In the genomic region with DNA sequence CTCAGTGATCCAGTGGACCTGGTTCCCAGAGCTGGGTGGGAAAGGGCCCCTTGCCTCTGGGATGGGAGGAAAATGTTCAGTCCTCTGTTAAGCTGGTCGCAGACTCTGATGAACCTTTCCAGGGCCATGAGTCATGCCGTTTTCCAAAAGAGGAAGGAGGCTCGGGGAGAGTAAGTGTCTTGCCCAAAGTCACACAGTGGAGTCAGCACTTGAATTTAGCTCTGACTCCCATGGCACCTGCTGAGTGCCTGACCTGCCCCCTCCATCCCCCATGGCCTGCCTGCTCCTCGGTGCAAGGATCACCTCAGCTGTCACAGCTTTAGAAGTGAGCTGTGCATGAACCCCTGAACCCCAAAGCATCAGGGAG, we compare ENCODE assay signal across 1 cellular context.
TF ChIP-seq lines count a peak whose summit lies in the region.

No MANE protein-coding gene starts in this region.

TF ChIP-seq in GM23338, 12 proteins besides CTCF, POLR2A, EP300 and RAD21:
- TF ChIP-seq ZNF331 (CRISPR knock-in tag; IDR thresholded peaks at IDR 0.05; ENCODE audit: low read depth) (no peak), EZH2 (IDR thresholded peaks at IDR 0.05; ENCODE audit: low read depth, unreplicated experiment) (no peak), ZNF114 (CRISPR knock-in tag; IDR thresholded peaks at IDR 0.05) (no peak), POLR2AphosphoS5 (IDR thresholded peaks at IDR 0.05; ENCODE audit: low read depth) (no peak), CREB1 (CRISPR knock-in tag; IDR thresholded peaks at IDR 0.05; ENCODE audit: low read depth) (no peak), EZH2phosphoT487 (IDR thresholded peaks at IDR 0.05; ENCODE audit: unreplicated experiment) (no peak)
- TF ChIP-seq, protein P1, sequence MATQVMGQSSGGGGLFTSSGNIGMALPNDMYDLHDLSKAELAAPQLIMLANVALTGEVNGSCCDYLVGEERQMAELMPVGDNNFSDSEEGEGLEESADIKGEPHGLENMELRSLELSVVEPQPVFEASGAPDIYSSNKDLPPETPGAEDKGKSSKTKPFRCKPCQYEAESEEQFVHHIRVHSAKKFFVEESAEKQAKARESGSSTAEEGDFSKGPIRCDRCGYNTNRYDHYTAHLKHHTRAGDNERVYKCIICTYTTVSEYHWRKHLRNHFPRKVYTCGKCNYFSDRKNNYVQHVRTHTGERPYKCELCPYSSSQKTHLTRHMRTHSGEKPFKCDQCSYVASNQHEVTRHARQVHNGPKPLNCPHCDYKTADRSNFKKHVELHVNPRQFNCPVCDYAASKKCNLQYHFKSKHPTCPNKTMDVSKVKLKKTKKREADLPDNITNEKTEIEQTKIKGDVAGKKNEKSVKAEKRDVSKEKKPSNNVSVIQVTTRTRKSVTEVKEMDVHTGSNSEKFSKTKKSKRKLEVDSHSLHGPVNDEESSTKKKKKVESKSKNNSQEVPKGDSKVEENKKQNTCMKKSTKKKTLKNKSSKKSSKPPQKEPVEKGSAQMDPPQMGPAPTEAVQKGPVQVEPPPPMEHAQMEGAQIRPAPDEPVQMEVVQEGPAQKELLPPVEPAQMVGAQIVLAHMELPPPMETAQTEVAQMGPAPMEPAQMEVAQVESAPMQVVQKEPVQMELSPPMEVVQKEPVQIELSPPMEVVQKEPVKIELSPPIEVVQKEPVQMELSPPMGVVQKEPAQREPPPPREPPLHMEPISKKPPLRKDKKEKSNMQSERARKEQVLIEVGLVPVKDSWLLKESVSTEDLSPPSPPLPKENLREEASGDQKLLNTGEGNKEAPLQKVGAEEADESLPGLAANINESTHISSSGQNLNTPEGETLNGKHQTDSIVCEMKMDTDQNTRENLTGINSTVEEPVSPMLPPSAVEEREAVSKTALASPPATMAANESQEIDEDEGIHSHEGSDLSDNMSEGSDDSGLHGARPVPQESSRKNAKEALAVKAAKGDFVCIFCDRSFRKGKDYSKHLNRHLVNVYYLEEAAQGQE (IDR thresholded peaks at IDR 0.05; ENCODE audit: unreplicated experiment), result no peak
- TF ChIP-seq, protein P2, sequence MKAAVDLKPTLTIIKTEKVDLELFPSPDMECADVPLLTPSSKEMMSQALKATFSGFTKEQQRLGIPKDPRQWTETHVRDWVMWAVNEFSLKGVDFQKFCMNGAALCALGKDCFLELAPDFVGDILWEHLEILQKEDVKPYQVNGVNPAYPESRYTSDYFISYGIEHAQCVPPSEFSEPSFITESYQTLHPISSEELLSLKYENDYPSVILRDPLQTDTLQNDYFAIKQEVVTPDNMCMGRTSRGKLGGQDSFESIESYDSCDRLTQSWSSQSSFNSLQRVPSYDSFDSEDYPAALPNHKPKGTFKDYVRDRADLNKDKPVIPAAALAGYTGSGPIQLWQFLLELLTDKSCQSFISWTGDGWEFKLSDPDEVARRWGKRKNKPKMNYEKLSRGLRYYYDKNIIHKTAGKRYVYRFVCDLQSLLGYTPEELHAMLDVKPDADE (IDR thresholded peaks at IDR 0.05), result no peak
- TF ChIP-seq, protein P3, sequence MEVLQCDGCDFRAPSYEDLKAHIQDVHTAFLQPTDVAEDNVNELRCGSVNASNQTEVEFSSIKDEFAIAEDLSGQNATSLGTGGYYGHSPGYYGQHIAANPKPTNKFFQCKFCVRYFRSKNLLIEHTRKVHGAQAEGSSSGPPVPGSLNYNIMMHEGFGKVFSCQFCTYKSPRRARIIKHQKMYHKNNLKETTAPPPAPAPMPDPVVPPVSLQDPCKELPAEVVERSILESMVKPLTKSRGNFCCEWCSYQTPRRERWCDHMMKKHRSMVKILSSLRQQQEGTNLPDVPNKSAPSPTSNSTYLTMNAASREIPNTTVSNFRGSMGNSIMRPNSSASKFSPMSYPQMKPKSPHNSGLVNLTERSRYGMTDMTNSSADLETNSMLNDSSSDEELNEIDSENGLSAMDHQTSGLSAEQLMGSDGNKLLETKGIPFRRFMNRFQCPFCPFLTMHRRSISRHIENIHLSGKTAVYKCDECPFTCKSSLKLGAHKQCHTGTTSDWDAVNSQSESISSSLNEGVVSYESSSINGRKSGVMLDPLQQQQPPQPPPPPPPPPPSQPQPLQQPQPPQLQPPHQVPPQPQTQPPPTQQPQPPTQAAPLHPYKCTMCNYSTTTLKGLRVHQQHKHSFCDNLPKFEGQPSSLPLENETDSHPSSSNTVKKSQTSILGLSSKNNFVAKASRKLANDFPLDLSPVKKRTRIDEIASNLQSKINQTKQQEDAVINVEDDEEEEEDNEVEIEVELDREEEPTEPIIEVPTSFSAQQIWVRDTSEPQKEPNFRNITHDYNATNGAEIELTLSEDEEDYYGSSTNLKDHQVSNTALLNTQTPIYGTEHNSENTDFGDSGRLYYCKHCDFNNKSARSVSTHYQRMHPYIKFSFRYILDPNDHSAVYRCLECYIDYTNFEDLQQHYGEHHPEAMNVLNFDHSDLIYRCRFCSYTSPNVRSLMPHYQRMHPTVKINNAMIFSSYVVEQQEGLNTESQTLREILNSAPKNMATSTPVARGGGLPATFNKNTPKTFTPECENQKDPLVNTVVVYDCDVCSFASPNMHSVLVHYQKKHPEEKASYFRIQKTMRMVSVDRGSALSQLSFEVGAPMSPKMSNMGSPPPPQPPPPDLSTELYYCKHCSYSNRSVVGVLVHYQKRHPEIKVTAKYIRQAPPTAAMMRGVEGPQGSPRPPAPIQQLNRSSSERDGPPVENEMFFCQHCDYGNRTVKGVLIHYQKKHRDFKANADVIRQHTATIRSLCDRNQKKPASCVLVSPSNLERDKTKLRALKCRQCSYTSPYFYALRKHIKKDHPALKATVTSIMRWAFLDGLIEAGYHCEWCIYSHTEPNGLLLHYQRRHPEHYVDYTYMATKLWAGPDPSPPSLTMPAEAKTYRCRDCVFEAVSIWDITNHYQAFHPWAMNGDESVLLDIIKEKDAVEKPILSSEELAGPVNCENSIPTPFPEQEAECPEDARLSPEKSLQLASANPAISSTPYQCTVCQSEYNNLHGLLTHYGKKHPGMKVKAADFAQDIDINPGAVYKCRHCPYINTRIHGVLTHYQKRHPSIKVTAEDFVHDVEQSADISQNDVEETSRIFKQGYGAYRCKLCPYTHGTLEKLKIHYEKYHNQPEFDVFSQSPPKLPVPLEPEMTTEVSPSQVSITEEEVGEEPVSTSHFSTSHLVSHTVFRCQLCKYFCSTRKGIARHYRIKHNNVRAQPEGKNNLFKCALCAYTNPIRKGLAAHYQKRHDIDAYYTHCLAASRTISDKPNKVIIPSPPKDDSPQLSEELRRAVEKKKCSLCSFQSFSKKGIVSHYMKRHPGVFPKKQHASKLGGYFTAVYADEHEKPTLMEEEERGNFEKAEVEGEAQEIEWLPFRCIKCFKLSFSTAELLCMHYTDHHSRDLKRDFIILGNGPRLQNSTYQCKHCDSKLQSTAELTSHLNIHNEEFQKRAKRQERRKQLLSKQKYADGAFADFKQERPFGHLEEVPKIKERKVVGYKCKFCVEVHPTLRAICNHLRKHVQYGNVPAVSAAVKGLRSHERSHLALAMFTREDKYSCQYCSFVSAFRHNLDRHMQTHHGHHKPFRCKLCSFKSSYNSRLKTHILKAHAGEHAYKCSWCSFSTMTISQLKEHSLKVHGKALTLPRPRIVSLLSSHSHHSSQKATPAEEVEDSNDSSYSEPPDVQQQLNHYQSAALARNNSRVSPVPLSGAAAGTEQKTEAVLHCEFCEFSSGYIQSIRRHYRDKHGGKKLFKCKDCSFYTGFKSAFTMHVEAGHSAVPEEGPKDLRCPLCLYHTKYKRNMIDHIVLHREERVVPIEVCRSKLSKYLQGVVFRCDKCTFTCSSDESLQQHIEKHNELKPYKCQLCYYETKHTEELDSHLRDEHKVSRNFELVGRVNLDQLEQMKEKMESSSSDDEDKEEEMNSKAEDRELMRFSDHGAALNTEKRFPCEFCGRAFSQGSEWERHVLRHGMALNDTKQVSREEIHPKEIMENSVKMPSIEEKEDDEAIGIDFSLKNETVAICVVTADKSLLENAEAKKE (CRISPR knock-in tag; IDR thresholded peaks at IDR 0.05), result no peak
